9 cellular contexts compared by ENCODE assay signal in genomic region chr2:215119847-215120246, GRCh38. TPM values are rescaled to one million over a fixed set of nuclear protein-coding genes. Genes with fewer than 3 reads are reported as not detected.
"Had no signal": no experiment of that assay in that cellular context is flagged by ENCODE, and none has a peak within 500 bp of the region (broad histone marks: within the 10 kb centered on the region; RNA-seq: fewer than 3 reads in every experiment).

No MANE protein-coding gene starts in this region.

- ATAC-seq: GM12878 had no signal

- FAIRE-seq: G401.6, GM12878, GM12891, GM12892, GM18507, GM19239 had no signal

- DNase-seq: GDM1, GF-D8 had no signal

- H3K4me3 ChIP-seq: GM12878 had no signal

RNA-seq across cellular contexts. Expression of gene ABCA12, which starts 18.6 kb away (rescaled TPM):
- total RNA-seq: G401 had no signal
